ENCODE assay signal across 9 cellular contexts in the genomic region with DNA sequence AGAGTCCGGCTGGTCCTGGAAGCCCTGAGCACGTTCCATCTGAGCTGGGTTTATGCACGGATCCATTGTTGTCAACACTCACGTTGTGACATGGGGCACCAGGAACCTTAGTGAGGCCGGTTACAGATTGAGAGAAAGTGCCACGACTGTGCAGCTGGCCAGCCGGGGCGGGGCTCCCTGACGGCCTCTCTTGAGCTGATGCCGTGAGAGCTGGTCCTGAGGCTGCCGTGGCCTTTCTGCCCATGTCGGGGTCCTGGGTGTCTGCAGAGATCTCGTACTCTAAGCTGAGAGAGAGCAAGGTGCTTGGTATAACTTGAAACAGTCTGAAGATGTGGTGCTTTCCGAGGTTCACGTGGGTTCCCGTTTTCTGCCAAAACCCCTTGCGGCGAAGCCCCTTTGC.
"Had no signal": no experiment of that assay in that cellular context is flagged by ENCODE, and none has a peak within 500 bp of the region (broad histone marks: within the 10 kb centered on the region; RNA-seq: fewer than 3 reads in every experiment).

No MANE protein-coding gene starts in this region.

- H3K4me3 ChIP-seq: K562 had no signal

- DNase-seq: H9, HCEC 1CT, IMR-90, KG1 had no signal

- ATAC-seq: GM23338, K562 had no signal

- H2AFZ ChIP-seq: GM23338 had no signal

- FAIRE-seq: H1, H54, K562 had no signal

- H3K27ac ChIP-seq: HL-60 had no signal
